11 cellular contexts compared by ENCODE assay signal in the genomic region with DNA sequence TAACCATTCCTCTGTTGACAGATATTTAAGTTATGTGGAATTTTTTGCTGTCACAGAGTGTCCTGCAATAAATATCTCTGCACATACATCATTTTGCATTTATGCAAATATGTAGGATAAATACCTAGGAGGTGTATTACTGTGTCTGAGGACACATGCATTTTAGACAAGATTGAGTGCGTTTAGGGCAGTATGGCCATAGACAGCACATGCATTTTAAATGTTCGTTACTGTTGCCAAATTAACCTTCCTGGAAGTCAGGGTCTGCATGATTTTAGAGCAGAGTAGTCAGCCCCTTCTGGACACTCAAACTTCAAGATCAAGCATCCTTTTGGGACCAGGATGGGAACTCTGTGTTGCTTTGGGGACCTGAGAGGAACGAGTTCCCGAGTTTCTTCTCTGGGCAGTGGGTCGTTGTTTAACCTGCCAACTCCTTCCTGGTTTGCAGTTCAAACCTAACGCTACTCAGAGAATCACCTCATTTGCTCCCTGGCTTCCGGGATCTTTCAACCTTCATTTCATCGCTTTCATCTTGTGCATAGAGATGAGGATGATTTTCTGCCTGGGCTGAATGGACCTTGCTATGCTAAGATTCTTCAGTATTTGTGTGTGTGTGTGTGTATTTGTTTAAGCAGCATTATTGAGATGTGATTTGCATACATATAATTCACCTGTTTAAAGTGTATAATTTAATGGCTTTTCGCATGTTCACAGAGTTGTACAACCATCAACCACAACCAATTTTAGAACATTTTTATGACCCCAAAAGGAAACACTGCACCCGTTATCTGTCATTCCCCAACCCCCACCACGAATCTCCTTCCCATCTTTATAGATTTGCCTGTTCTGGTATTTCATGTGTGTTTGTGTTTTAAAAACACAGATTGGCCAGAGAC. TPM values are rescaled to one million over a fixed set of nuclear protein-coding genes. Genes with fewer than 3 reads are reported as not detected.
DNase-seq lines count a peak whose midpoint lies in the region; ATAC-seq, FAIRE-seq and TF ChIP-seq lines count a peak whose summit lies in the region.
"Had no signal": no experiment of that assay in that cellular context is flagged by ENCODE, and none has a peak within 500 bp of the region (broad histone marks: within the 10 kb centered on the region; RNA-seq: fewer than 3 reads in every experiment).

No MANE protein-coding gene starts in this region.

- H3K9me3 ChIP-seq in BLaER1 treated with 17β-estradiol and CSF1 and Interleukin-3, amounts not matched to agents 10 nM and 100 nM (replicated peaks in 1 of 11), result peaks cover 12 to 29% (median 26%) of the 10 kb centered on the region in 11 experiments; a peak in 21 of 22 replicates
- H3K9me3 ChIP-seq in OCI-LY7 (ENCODE audit: low read length) (peaks cover 5% of the 10 kb centered on the region; the same call in 1 of the 2 replicates), K562 (replicated peaks; ENCODE audit: control insufficient read depth, insufficient read depth, low read depth, low read length) (no peaks in the 10 kb centered on the region)

- TF ChIP-seq CTCF in OCI-LY7 (conservative IDR thresholded peaks at IDR 0.05; ENCODE audit: low read length), result no peak
- TF ChIP-seq CTCF in K562 (IDR thresholded peaks at IDR 0.05 in 2 of 3, conservative IDR thresholded peaks at IDR 0.05 in 1 of 3; ENCODE audit: insufficient read depth in 2 of 3, low read depth in 1 of 3, low read length in 3 of 3), result no peak

- peak overlapping the region in 5 of 10 experiments; percentile 0 to 20 (median 5); a peak in 3 of 20 replicates for H3K4me3 ChIP-seq in BLaER1 treated with 17β-estradiol and CSF1 and Interleukin-3, amounts not matched to agents 10 nM and 100 nM
- H3K4me3 ChIP-seq in OCI-LY7 (ENCODE audit: low read depth, low read length, poor library complexity, severe bottlenecking) (peak overlapping the region; percentile 57), K562 (no peak overlapping the region)
- H3K4me3 ChIP-seq: cardiac muscle cell, skin epidermis had no signal

- H3K36me3 ChIP-seq in BLaER1 treated with 17β-estradiol and CSF1 and Interleukin-3, amounts not matched to agents 10 nM and 100 nM, result peaks cover 0 to 44% (median 22%) of the 10 kb centered on the region in 11 experiments; a peak in 16 of 22 replicates
- H3K36me3 ChIP-seq in OCI-LY7 (ENCODE audit: insufficient read depth, low read length), result peaks cover 61% of the 10 kb centered on the region
- no peaks in the 10 kb centered on the region for H3K36me3 ChIP-seq in K562 (ENCODE audit: control insufficient read depth, insufficient read depth, low read length)
- H3K36me3 ChIP-seq: cardiac muscle cell had no signal

- H4K20me1 ChIP-seq in BLaER1 treated with 17β-estradiol and CSF1 and Interleukin-3, amounts not matched to agents 10 nM and 100 nM, result peaks cover 0 to 10% (median 0%) of the 10 kb centered on the region in 11 experiments; a peak in 1 of 22 replicates
- no peaks in the 10 kb centered on the region for H4K20me1 ChIP-seq in OCI-LY7 (ENCODE audit: insufficient read depth, low read length)
- no peaks in the 10 kb centered on the region; the same call in 1 of the 2 replicates for H4K20me1 ChIP-seq in K562 (replicated peaks; ENCODE audit: control insufficient read depth, insufficient read depth, low read length)

- CTCF ChIA-PET in OCI-LY7 (lab: Charles Lee; ENCODE audit: unreplicated experiment) (interaction anchor here (1.0 kb wide), 1 partner anchor 10 kb away, joined by 3 read pairs; a partner anchor contains a TSS), K562 (lab: Yijun Ruan, JAX; ENCODE audit: low intra/inter-chr PET ratio) (no interaction called here)

- WGBS in K562 (ENCODE audit: insufficient coverage, low coverage, missing lambda C conversion rate), result 17% methylated on average over 11 of the region's 11 CpGs

- no peak for TF ChIP-seq EP300 in K562 (IDR thresholded peaks at IDR 0.05; ENCODE audit: low read length)

- no peaks in the 10 kb centered on the region for H3K9me2 ChIP-seq in OCI-LY7 (ENCODE audit: insufficient read depth, low read length)

- in situ Hi-C loops in K562 (cut with MboI), result no loop called here

- H2AFZ ChIP-seq in OCI-LY7 (ENCODE audit: low read length) (no peak overlapping the region; the same call in 1 of the 2 replicates), K562 (ENCODE audit: low read depth, low read length) (peak overlapping the region; percentile 74)

- no peak for TF ChIP-seq RAD21 in K562 (CRISPR knock-in tag; conservative IDR thresholded peaks at IDR 0.05 in 1 of 2, IDR thresholded peaks at IDR 0.05 in 1 of 2)

- FAIRE-seq in GM18507 (lab: Jason Lieb, UNC), result peak; percentile 82
- FAIRE-seq in K562 (lab: Jason Lieb, UNC), result no peak
- FAIRE-seq in RCC 7860 (lab: Jason Lieb, UNC), result no peak

- peak overlapping the region in 9 of 11 experiments; percentile 29 to 80 (median 74); a peak in 18 of 22 replicates for H3K27ac ChIP-seq in BLaER1 treated with 17β-estradiol and CSF1 and Interleukin-3, amounts not matched to agents 10 nM and 100 nM
- H3K27ac ChIP-seq in OCI-LY7 (ENCODE audit: low read depth, low read length, poor library complexity, severe bottlenecking) (peak overlapping the region; percentile 98), K562 (ENCODE audit: extremely low read depth, low read depth, low read length) (no peak overlapping the region)
- H3K27ac ChIP-seq: cardiac muscle cell had no signal

- DNase-seq in GM18507 (ENCODE audit: extremely low spot score, insufficient read length, low read depth) (no peak), OCI-LY7 (ENCODE audit: low spot score) (peak; percentile 74), K562 (ENCODE audit: extremely low read depth in 1 of 4, low spot score in 3 of 4) (no peak), T1000 (lab: John Stamatoyannopoulos, UW) (no peak), RCC 7860 (ENCODE audit: low spot score) (no peak), SHP77 treated with DMSO at 0.1 percent for 48 hours (lab: John Stamatoyannopoulos, UW) (no peak)
- DNase-seq: COR-L47 had no signal

- H3K27me3 ChIP-seq in BLaER1 treated with 17β-estradiol and CSF1 and Interleukin-3, amounts not matched to agents 10 nM and 100 nM, result no peaks in the 10 kb centered on the region
- peaks cover 6 to 19% of the 10 kb centered on the region in 2 experiments; a peak in 3 of 5 replicates for H3K27me3 ChIP-seq in K562 (ENCODE audit: control insufficient read depth in 2 of 2, insufficient read depth in 2 of 2, low read length in 2 of 2)
- H3K27me3 ChIP-seq: cardiac muscle cell had no signal

- no peak for TF ChIP-seq POLR2A in K562 (conservative IDR thresholded peaks at IDR 0.05)

- ATAC-seq in K562 (no peak), GM21423 (IDR thresholded peaks at IDR 0.05; ENCODE audit: unreplicated experiment) (no peak)

- peaks cover 98% of the 10 kb centered on the region for H3K79me2 ChIP-seq in OCI-LY7 (ENCODE audit: insufficient read depth, low read depth, low read length)
- no peaks in the 10 kb centered on the region for H3K79me2 ChIP-seq in K562 (ENCODE audit: control insufficient read depth, insufficient read depth, low read length)

- POLR2A ChIA-PET in OCI-LY7 (lab: Charles Lee), result interaction anchor here (0.6 to 11.7 kb wide), 3 partner anchors 12 to 95 kb away, joined by 3 to 230 read pairs (median 3); no protein-coding TSS in a partner anchor
- POLR2A ChIA-PET in K562 (lab: Yijun Ruan, JAX), result interaction anchor here (0.6 kb wide), 2 partner anchors 50 to 362 kb away, joined by 3 to 4 read pairs; no protein-coding TSS in a partner anchor

- peak overlapping the region in 10 of 11 experiments; percentile 13 to 69 (median 51); a peak in 17 of 22 replicates for H3K9ac ChIP-seq in BLaER1 treated with 17β-estradiol and CSF1 and Interleukin-3, amounts not matched to agents 10 nM and 100 nM
- H3K9ac ChIP-seq in K562 (ENCODE audit: insufficient read depth in 1 of 2, low read depth in 2 of 2, low read length in 2 of 2), result no peak overlapping the region; a peak in 1 of 4 replicates

- H3K4me2 ChIP-seq in BLaER1 treated with 17β-estradiol and CSF1 and Interleukin-3, amounts not matched to agents 10 nM and 100 nM, result peak overlapping the region; percentile 40 to 85 (median 78)
- H3K4me2 ChIP-seq in OCI-LY7 (ENCODE audit: low read length) (peak overlapping the region; percentile 90), K562 (ENCODE audit: insufficient read depth, low read length) (no peak overlapping the region)

- no TSS peak for BruUV-seq in OCI-LY7 (replicated peaks; lab: Mats Ljungman, UMichigan)
- BruUV-seq in K562 (replicated peaks; lab: Mats Ljungman, UMichigan), result no TSS peak

- H3K9me1 ChIP-seq in K562 (ENCODE audit: control insufficient read depth, insufficient read depth, low read length), result no peaks in the 10 kb centered on the region

- H3K4me1 ChIP-seq in BLaER1 treated with 17β-estradiol and CSF1 and Interleukin-3, amounts not matched to agents 10 nM and 100 nM, result peaks cover 23 to 66% (median 42%) of the 10 kb centered on the region in 10 experiments
- peaks cover 100% of the 10 kb centered on the region for H3K4me1 ChIP-seq in OCI-LY7 (ENCODE audit: insufficient read depth, low read length, poor library complexity, severe bottlenecking)
- peaks cover 0 to 8% of the 10 kb centered on the region in 2 experiments; a peak in 4 of 5 replicates for H3K4me1 ChIP-seq in K562 (replicated peaks in 1 of 2; ENCODE audit: control insufficient read depth in 2 of 2, insufficient read depth in 2 of 2, low read length in 2 of 2)

- intact Hi-C loops in OCI-LY7 (cut with micrococcal nuclease; ENCODE audit: unreplicated experiment) (loop anchor here (2.0 to 10.0 kb wide), 2 partner anchors 14 to 660 kb away; no protein-coding TSS in a partner anchor), K562 (cut with micrococcal nuclease) (no loop called here)

TF ChIP-seq in K562, 482 proteins besides CTCF, POLR2A, EP300 and RAD21 (continues in another document):
- TF ChIP-seq ESRRB (CRISPR knock-in tag; IDR thresholded peaks at IDR 0.05; ENCODE audit: borderline replicate concordance), result no peak

RNA-seq across cellular contexts. Expression of a gene that starts 9.8 kb away (rescaled TPM):
- 128 and 181 TPM in 2 replicates for total RNA-seq in OCI-LY7 (2014; rRNA removed; shearing (Covaris generic))
- total RNA-seq in OCI-LY7 (2022) (166 and 173 TPM in 2 replicates), K562 (2014; rRNA removed) (2.3 and 2.9 TPM in 2 replicates), K562 (2014; rRNA removed; fragmentation: Illumina TruSeq; extraction: Trizol) (0.47 and 0.64 TPM in 2 replicates), K562 (2015; rRNA removed; fragmentation: Illumina TruSeq; extraction: Trizol) (0.34 and 0.36 TPM in 2 replicates), K562 (2021) (1.5 and 2.0 TPM in 2 replicates)
- 2.3 and 2.5 TPM in 2 replicates for total RNA-seq in K562 (2011; cell fraction: chromatin; rRNA removed; ENCODE audit: low replicate concordance)
- total RNA-seq in K562 (2011; cell fraction: nucleolus; rRNA removed), result 0.26 and 1.0 TPM in 2 replicates
- total RNA-seq in K562 (2011; cell fraction: nucleoplasm; rRNA removed), result 1.8 and 2.7 TPM in 2 replicates
- polyA plus RNA-seq in K562 (2011; rRNA removed) (0.65 and 1.1 TPM in 2 replicates), K562 (2014; fragmentation: Illumina TruSeq; extraction: Trizol) (0.25 and 1.5 TPM in 2 replicates), K562 (2014; fragmentation: Nextera tagmentation; extraction: Ambion mirVana) (under 1 TPM; 0.15 to 0.20 TPM), K562 (2014; rRNA removed) (0.40 and 2.1 TPM in 2 replicates)
- polyA plus RNA-seq in K562 (2011; cell fraction: cytosol; rRNA removed), result 1.2 and 2.1 TPM in 2 replicates
- polyA plus RNA-seq in K562 (2011; cell fraction: nucleus; rRNA removed), result 0.27 and 0.70 TPM in 2 replicates
- polyA plus RNA-seq in K562 (2012), result 0.87 and 1.4 TPM in 2 replicates
- polyA minus RNA-seq in K562 (2011; rRNA and poly(A)+ RNA removed), result 0.06 and 0.63 TPM in 2 replicates
- polyA minus RNA-seq in K562 (2011; cell fraction: cytosol; rRNA and poly(A)+ RNA removed), result not detected in 2 replicates
- 0.22 and 1.2 TPM in 2 replicates for polyA minus RNA-seq in K562 (2011; cell fraction: nucleus; rRNA and poly(A)+ RNA removed)

Comparison
In these comparisons a context has a peak if more than half of its experiments do, and no peak if none do; other contexts are left out.
1. H3K9ac ChIP-seq: peak in BLaER1 treated with 17β-estradiol and CSF1 and Interleukin-3, amounts not matched to agents 10 nM and 100 nM (10 of 11); none in K562 (0 of 2).
2. RNA of a gene that starts 9.8 kb away (total RNA-seq): 128 to 181 TPM in OCI-LY7; 0.26 to 2.9 TPM in K562; every median in the first group is over 10 times any median in the second.